26 cellular contexts compared by ENCODE assay signal in the genomic region with DNA sequence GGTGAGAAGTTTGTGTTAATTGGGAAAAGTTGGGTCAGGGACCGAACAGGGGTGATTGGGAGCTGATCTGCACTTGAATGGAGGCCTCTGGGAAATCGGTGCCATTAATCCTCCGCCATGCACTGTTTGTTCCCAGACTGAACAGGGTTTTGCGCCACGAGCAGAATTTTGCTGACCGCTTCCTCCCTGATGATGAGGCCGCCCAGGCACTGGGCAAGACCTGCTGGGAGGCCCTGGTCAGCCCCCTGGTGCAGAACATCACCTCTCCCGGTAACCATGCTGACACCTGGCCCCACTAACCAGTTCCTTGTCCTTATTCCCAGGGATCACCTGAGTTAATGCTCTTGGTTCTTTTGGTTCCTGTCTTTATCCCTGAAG. TPM values are rescaled to one million over a fixed set of nuclear protein-coding genes. Genes with fewer than 3 reads are reported as not detected.
DNase-seq lines count a peak whose midpoint lies in the region; ATAC-seq, FAIRE-seq and TF ChIP-seq lines count a peak whose summit lies in the region.
"Had no signal": no experiment of that assay in that cellular context is flagged by ENCODE, and none has a peak within 500 bp of the region (broad histone marks: within the 10 kb centered on the region; RNA-seq: fewer than 3 reads in every experiment).

No MANE protein-coding gene starts in this region.

- H3K9me3 ChIP-seq in neuronal stem cell (replicated peaks in 1 of 2; ENCODE audit: control insufficient read depth in 2 of 2, insufficient read depth in 1 of 2, low read depth in 1 of 2, low read length in 2 of 2) = no peaks in the 10 kb centered on the region
- H3K9me3 ChIP-seq in Peyer's patch = no peaks in the 10 kb centered on the region
- H3K9me3 ChIP-seq: MG63 had no signal

- peaks cover 30% of the 10 kb centered on the region for H3K36me3 ChIP-seq in bronchial epithelial cell (ENCODE audit: control insufficient read depth, insufficient read depth, low read length)
- peaks cover 3 to 27% of the 10 kb centered on the region in 2 donors for H3K36me3 ChIP-seq in neuronal stem cell (replicated peaks in 1 of 2; ENCODE audit: control insufficient read depth in 2 of 2, insufficient read depth in 2 of 2, low read length in 2 of 2)
- peaks cover 0 to 41% (median 0%) of the 10 kb centered on the region in 3 donors for H3K36me3 ChIP-seq in Peyer's patch
- H3K36me3 ChIP-seq: MG63 had no signal

- no peak for TF ChIP-seq CTCF in bronchial epithelial cell (IDR thresholded peaks at IDR 0.05; ENCODE audit: insufficient read depth, low read length, severe bottlenecking)
- TF ChIP-seq CTCF in Peyer's patch (IDR thresholded peaks at IDR 0.05) = no peak

- H3K4me3 ChIP-seq in bronchial epithelial cell (ENCODE audit: low read depth, low read length) (no peak overlapping the region), neuronal stem cell (ENCODE audit: low read length in 2 of 2) (no peak overlapping the region), Peyer's patch (no peak overlapping the region)
- H3K4me3 ChIP-seq: MG63 had no signal

- H2BK120ac ChIP-seq in neuronal stem cell (ENCODE audit: low read depth, low read length) = no peak overlapping the region

- H3K36me3 Mint-ChIP-seq in activated naive CD4-positive, alpha-beta T cell treated with anti-CD3 and anti-CD28 coated beads, Interleukin-2, amount 10 ng/mL, durations not matched to agents 7 days and 5 days = peaks cover 31% of the 10 kb centered on the region
- H3K36me3 Mint-ChIP-seq in activated T-cell treated with anti-CD3 and anti-CD28 coated beads, Interleukin-2, amount 50 U/mL, for 72 hours (ENCODE audit: insufficient read depth in 2 of 2) = peaks cover 0 to 5% of the 10 kb centered on the region in 2 donors

- H2AK5ac ChIP-seq in neuronal stem cell (ENCODE audit: low read depth, low read length) = no peak overlapping the region

- H4K91ac ChIP-seq in neuronal stem cell (ENCODE audit: low read depth, low read length, poor library complexity) = no peak overlapping the region

- H3K4me1 ChIP-seq in neuronal stem cell (ENCODE audit: control insufficient read depth in 2 of 2, insufficient read depth in 1 of 2, low read depth in 1 of 2, low read length in 2 of 2) (no peaks in the 10 kb centered on the region), Peyer's patch (no peaks in the 10 kb centered on the region)

- H3K27ac Mint-ChIP-seq in activated naive CD4-positive, alpha-beta T cell treated with anti-CD3 and anti-CD28 coated beads, Interleukin-2, amount 10 ng/mL, durations not matched to agents 7 days and 5 days = peak overlapping the region; percentile 35
- no peak overlapping the region for H3K27ac Mint-ChIP-seq in activated T-cell treated with anti-CD3 and anti-CD28 coated beads, Interleukin-2, amount 50 U/mL, for 72 hours
- H3K27ac Mint-ChIP-seq: HFFc6 had no signal

- H3K18ac ChIP-seq in neuronal stem cell (ENCODE audit: low read length) = no peak overlapping the region

- H3K27ac ChIP-seq in neuronal stem cell (replicated peaks; ENCODE audit: low read length) (no peak overlapping the region), Peyer's patch (no peak overlapping the region)
- H3K27ac ChIP-seq: RWPE1 had no signal

- H3K9ac ChIP-seq in neuronal stem cell (ENCODE audit: low read depth, low read length, poor library complexity) = peak overlapping the region; percentile 22

- ATAC-seq in activated T-cell treated with anti-CD3 and anti-CD28 coated beads, Interleukin-2, amount 50 U/mL, for 72 hours (replicated peaks in 1 of 2) = no peak

- H3K79me1 ChIP-seq in neuronal stem cell (ENCODE audit: low read depth, low read length) = no peaks in the 10 kb centered on the region

- H3K4ac ChIP-seq in neuronal stem cell (ENCODE audit: low read length) = no peak overlapping the region

- no peaks in the 10 kb centered on the region for H3K27me3 ChIP-seq in bronchial epithelial cell (ENCODE audit: control insufficient read depth, insufficient read depth, low read length)
- no peaks in the 10 kb centered on the region for H3K27me3 ChIP-seq in neuronal stem cell (ENCODE audit: control insufficient read depth in 3 of 3, insufficient read depth in 3 of 3, low read depth in 1 of 3, low read length in 3 of 3)
- H3K27me3 ChIP-seq in Peyer's patch = no peaks in the 10 kb centered on the region
- H3K27me3 ChIP-seq: MG63 had no signal

- CTCF ChIA-PET in activated naive CD4-positive, alpha-beta T cell treated with anti-CD3 and anti-CD28 coated beads, Interleukin-2, amount 10 ng/mL, durations not matched to agents 7 days and 5 days (lab: Charles Lee) = no interaction called here

- no peak overlapping the region for H3K4me2 ChIP-seq in neuronal stem cell (ENCODE audit: insufficient read depth, low read length, poor library complexity, severe bottlenecking)

- WGBS in neuronal stem cell (ENCODE audit: extremely low coverage in 2 of 2, insufficient read length in 2 of 2, insufficient replicate concordance in 1 of 2), 2 donors = no CpG with 5 or more reads among the region's 8 CpGs

- TF ChIP-seq POLR2A in Peyer's patch (IDR thresholded peaks at IDR 0.05) = no peak

- no peak overlapping the region for H2AFZ ChIP-seq in neuronal stem cell (ENCODE audit: low read length)

- peaks cover 4% of the 10 kb centered on the region for H3K4me1 Mint-ChIP-seq in activated naive CD4-positive, alpha-beta T cell treated with anti-CD3 and anti-CD28 coated beads, Interleukin-2, amount 10 ng/mL, durations not matched to agents 7 days and 5 days
- no peaks in the 10 kb centered on the region for H3K4me1 Mint-ChIP-seq in activated T-cell treated with anti-CD3 and anti-CD28 coated beads, Interleukin-2, amount 50 U/mL, for 72 hours (ENCODE audit: low read depth)

- FAIRE-seq in bronchial epithelial cell (lab: Jason Lieb, UNC) = peak; percentile 90
- FAIRE-seq: GM18507 had no signal

- no peak overlapping the region for H2BK12ac ChIP-seq in neuronal stem cell (ENCODE audit: low read length)

- no peak overlapping the region for H4K8ac ChIP-seq in neuronal stem cell (ENCODE audit: low read depth, low read length)

- H3K27me3 Mint-ChIP-seq in activated naive CD4-positive, alpha-beta T cell treated with anti-CD3 and anti-CD28 coated beads, Interleukin-2, amount 10 ng/mL, durations not matched to agents 7 days and 5 days = no peaks in the 10 kb centered on the region
- H3K27me3 Mint-ChIP-seq in activated T-cell treated with anti-CD3 and anti-CD28 coated beads, Interleukin-2, amount 50 U/mL, for 72 hours (ENCODE audit: low read depth) = no peaks in the 10 kb centered on the region

- no peak overlapping the region for H2BK15ac ChIP-seq in neuronal stem cell (ENCODE audit: low read length)

- H3K14ac ChIP-seq in neuronal stem cell (ENCODE audit: low read length) = no peak overlapping the region

- no peak overlapping the region for H3K23ac ChIP-seq in neuronal stem cell (ENCODE audit: low read depth, low read length, poor library complexity)

- DNase-seq in activated naive CD4-positive, alpha-beta T cell treated with anti-CD3 and anti-CD28 coated beads, Interleukin-2, amount 10 ng/mL, durations not matched to agents 7 days and 5 days = peak; percentile 0
- DNase-seq in activated naive CD4-positive, alpha-beta T cell treated with anti-CD3 and anti-CD28 coated beads, Interleukin-2, amount 50 U/mL, for 16 hours = no peak
- DNase-seq in bronchial epithelial cell (ENCODE audit: low read depth) (no peak), neuronal stem cell (ENCODE audit: low spot score) (no peak), Peyer's patch (no peak)
- DNase-seq in activated T-cell treated with anti-CD3 and anti-CD28 coated beads, Interleukin-2, amount 50 U/mL, for 72 hours = no peak
- DNase-seq in effector CD8-positive, alpha-beta T cell (lab: John Stamatoyannopoulos, UW) = no peak
- DNase-seq: 8988T; ACHN; DMS153; DND-41; H9; HFFc6; KG1; MG63; NCI-H1105 treated with DMSO at 0.1 percent for 48 hours; NCI-H146; NCI-H1930; NCI-H2107; NCI-H526; NCI-H82; NK-92 treated with Interleukin-12 subunit alpha and Interleukin-12 subunit beta, amount 100 ng/mL, for 24 hours; SHP77 treated with DMSO at 0.1 percent for 48 hours had no signal

- H3K4me3 Mint-ChIP-seq in activated naive CD4-positive, alpha-beta T cell treated with anti-CD3 and anti-CD28 coated beads, Interleukin-2, amount 10 ng/mL, durations not matched to agents 7 days and 5 days = no peak overlapping the region
- H3K4me3 Mint-ChIP-seq in activated T-cell treated with anti-CD3 and anti-CD28 coated beads, Interleukin-2, amount 50 U/mL, for 72 hours = no peak overlapping the region
- H3K4me3 Mint-ChIP-seq: H9, HFFc6 had no signal

- no peak overlapping the region for H2BK5ac ChIP-seq in neuronal stem cell (ENCODE audit: low read length)

- no peaks in the 10 kb centered on the region for H3K9me3 Mint-ChIP-seq in activated naive CD4-positive, alpha-beta T cell treated with anti-CD3 and anti-CD28 coated beads, Interleukin-2, amount 10 ng/mL, durations not matched to agents 7 days and 5 days
- H3K9me3 Mint-ChIP-seq in activated T-cell treated with anti-CD3 and anti-CD28 coated beads, Interleukin-2, amount 50 U/mL, for 72 hours = no peaks in the 10 kb centered on the region
- H3K9me3 Mint-ChIP-seq: H9, HFFc6 had no signal

RNA-seq across cellular contexts. Expression of a gene that starts 21.7 kb away (rescaled TPM):
- total RNA-seq in bronchial epithelial cell = 29.0 and 36.4 TPM in 2 replicates
- polyA plus RNA-seq in neuronal stem cell (2013, experiment 1 of 2) = 10.3 TPM
- 11.1 TPM for polyA plus RNA-seq in neuronal stem cell (2013, experiment 2 of 2)
- total RNA-seq in activated T-cell treated with anti-CD3 and anti-CD28 coated beads, Interleukin-2, amount 50 U/mL, for 72 hours = 10 to 100 TPM; 60.7 to 62.0 TPM
- 100 to 1,000 TPM in 1 of 4 donors, 10 to 100 TPM in 3; 55.5 to 114 (median 85.5) TPM for total RNA-seq in Peyer's patch

RNA-seq across cellular contexts. Expression of a gene that starts 25.6 kb away (rescaled TPM):
- total RNA-seq in bronchial epithelial cell (59.8 and 75.4 TPM in 2 replicates), Peyer's patch (100 to 1,000 TPM; 138 to 304 (median 176) TPM)
- polyA plus RNA-seq in neuronal stem cell (2013, experiment 1 of 2) = 110 TPM
- 110 TPM for polyA plus RNA-seq in neuronal stem cell (2013, experiment 2 of 2)
- total RNA-seq in activated T-cell treated with anti-CD3 and anti-CD28 coated beads, Interleukin-2, amount 50 U/mL, for 72 hours = 10 to 100 TPM; 38.3 to 42.3 TPM

RNA-seq across cellular contexts. Expression of a gene that starts 32.6 kb away (rescaled TPM):
- total RNA-seq in bronchial epithelial cell (10.8 and 20.1 TPM in 2 replicates), Peyer's patch (10 to 100 TPM; 23.1 to 29.7 (median 26.4) TPM)
- 33.8 TPM for polyA plus RNA-seq in neuronal stem cell (2013, experiment 1 of 2)
- 33.2 TPM for polyA plus RNA-seq in neuronal stem cell (2013, experiment 2 of 2)
- 10 to 100 TPM; 44.2 to 46.1 TPM for total RNA-seq in activated T-cell treated with anti-CD3 and anti-CD28 coated beads, Interleukin-2, amount 50 U/mL, for 72 hours

RNA-seq across cellular contexts. Expression of a gene that starts 39.6 kb away (rescaled TPM):
- total RNA-seq in bronchial epithelial cell = not detected in 2 replicates
- polyA plus RNA-seq in neuronal stem cell (2013, experiment 1 of 2) = 1.5 TPM
- 1.5 TPM for polyA plus RNA-seq in neuronal stem cell (2013, experiment 2 of 2)
- 1 to 10 TPM; 1.1 to 1.2 TPM for total RNA-seq in activated T-cell treated with anti-CD3 and anti-CD28 coated beads, Interleukin-2, amount 50 U/mL, for 72 hours
- 1 to 10 TPM in 3 of 4 donors, not detected in 1; 1.4 to 2.4 (median 1.4) TPM for total RNA-seq in Peyer's patch
- total RNA-seq: HFFc6 had no signal
- polyA plus RNA-seq: BJ had no signal
